ENCODE assay signal across 24 cellular contexts in genomic region chr4:165457793-165458192, GRCh38.
"Had no signal": no experiment of that assay in that cellular context is flagged by ENCODE, and none has a peak within 500 bp of the region (broad histone marks: within the 10 kb centered on the region; RNA-seq: fewer than 3 reads in every experiment).

No MANE protein-coding gene starts in this region.

- H3K4me2 ChIP-seq: neural progenitor cell had no signal

- DNase-seq: activated CD4-positive, alpha-beta T cell treated with anti-CD3 and anti-CD28 coated beads for 4 hours; activated CD8-positive, alpha-beta memory T cell treated with anti-CD3 and anti-CD28 coated beads, Interleukin-2, amount 50 U/mL, for 4 hours; activated CD8-positive, alpha-beta T cell treated with anti-CD3 and anti-CD28 coated beads, Interleukin-2, amount 10 ng/mL, durations not matched to agents 7 days and 5 days; activated gamma-delta T cell; activated T-cell treated with anti-CD3 and anti-CD28 coated beads, Interleukin-2, amount 50 U/mL, for 72 hours; amniotic stem cell; body of pancreas; cerebellar nuclear complex; dermis blood vessel endothelial cell; effector memory CD8-positive, alpha-beta T cell; gastrocnemius medialis; heart right ventricle; left colon; midbrain; ovary; stimulated activated CD4-positive, alpha-beta T cell treated with anti-CD3 and anti-CD28 coated beads, Interleukin-1b, Interleukin-23, amount 100 ng/mL, for 48 hours; stomach; upper lobe of right lung had no signal

- H3K9ac ChIP-seq: neural progenitor cell had no signal

- H3K27me3 ChIP-seq: body of pancreas, gastrocnemius medialis, heart right ventricle, neural progenitor cell, ovary, stomach, upper lobe of right lung had no signal

- H3K4me1 ChIP-seq: gastrocnemius medialis, neural progenitor cell, upper lobe of right lung had no signal

- FAIRE-seq: TTC549 had no signal

- H3K36me3 Mint-ChIP-seq: activated naive CD4-positive, alpha-beta T cell treated with anti-CD3 and anti-CD28 coated beads, Interleukin-2, amount 50 U/mL, for 72 hours; WTC11 had no signal

- H3K36me3 ChIP-seq: gastrocnemius medialis, heart right ventricle, neural progenitor cell, ovary, stomach, thoracic aorta, upper lobe of right lung had no signal

- H3K9me3 ChIP-seq: body of pancreas, gastrocnemius medialis, heart right ventricle, ovary, stomach, thoracic aorta, upper lobe of right lung had no signal

- H3K9me3 Mint-ChIP-seq: activated naive CD4-positive, alpha-beta T cell treated with anti-CD3 and anti-CD28 coated beads, Interleukin-2, amount 50 U/mL, for 72 hours; activated T-cell treated with anti-CD3 and anti-CD28 coated beads, Interleukin-2, amount 50 U/mL, for 72 hours; effector memory CD8-positive, alpha-beta T cell; neural progenitor cell had no signal

- H3K27ac Mint-ChIP-seq: activated CD8-positive, alpha-beta T cell treated with anti-CD3 and anti-CD28 coated beads, Interleukin-2, amount 10 ng/mL, durations not matched to agents 7 days and 5 days; activated naive CD4-positive, alpha-beta T cell treated with anti-CD3 and anti-CD28 coated beads, Interleukin-2, amount 50 U/mL, for 72 hours; activated T-cell treated with anti-CD3 and anti-CD28 coated beads, Interleukin-2, amount 50 U/mL, for 72 hours; effector memory CD8-positive, alpha-beta T cell; neural progenitor cell; WTC11 had no signal

- ATAC-seq: activated CD8-positive, alpha-beta T cell treated with anti-CD3 and anti-CD28 coated beads, Interleukin-2, amount 10 ng/mL, durations not matched to agents 7 days and 5 days; activated naive CD4-positive, alpha-beta T cell treated with anti-CD3 and anti-CD28 coated beads, Interleukin-2, amount 50 U/mL, for 72 hours; activated T-cell treated with anti-CD3 and anti-CD28 coated beads, Interleukin-2, amount 50 U/mL, for 72 hours; body of pancreas; effector memory CD8-positive, alpha-beta T cell; gastrocnemius medialis; heart right ventricle; left colon; upper lobe of right lung; WTC11 had no signal

- H3K27ac ChIP-seq: body of pancreas, heart right ventricle, neural progenitor cell, ovary, stomach, thoracic aorta, upper lobe of right lung had no signal

- H2AFZ ChIP-seq: neural progenitor cell had no signal

- H3K4me3 Mint-ChIP-seq: activated CD8-positive, alpha-beta T cell treated with anti-CD3 and anti-CD28 coated beads, Interleukin-2, amount 10 ng/mL, durations not matched to agents 7 days and 5 days; activated T-cell treated with anti-CD3 and anti-CD28 coated beads, Interleukin-2, amount 50 U/mL, for 72 hours; effector memory CD8-positive, alpha-beta T cell; neural progenitor cell; WTC11 had no signal

- H3K4me3 ChIP-seq: body of pancreas, gastrocnemius medialis, heart right ventricle, lung, neural progenitor cell, ovary, stomach, thoracic aorta, upper lobe of right lung had no signal
